ENCODE assay signal across 14 cellular contexts in the genomic region with DNA sequence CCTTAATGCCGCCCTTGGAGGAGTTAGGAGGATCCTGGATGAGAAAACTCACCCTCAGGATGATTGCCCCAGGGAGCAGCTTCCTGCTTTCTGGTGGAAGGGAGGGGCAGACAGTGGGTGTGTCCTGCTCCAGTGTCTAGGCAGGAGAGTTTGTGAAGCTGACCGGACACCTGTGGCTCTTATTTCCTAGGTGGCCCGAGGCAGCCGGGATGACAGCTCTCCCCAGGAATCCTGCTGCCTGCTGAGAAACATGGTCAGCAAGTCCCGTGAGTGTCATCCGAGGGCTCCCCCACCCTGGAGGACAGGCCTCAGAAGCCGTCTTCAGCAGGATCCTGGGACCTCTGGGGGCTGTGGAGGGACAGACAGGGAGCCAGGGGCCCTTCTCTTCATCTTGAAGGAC. TPM values are rescaled to one million over a fixed set of nuclear protein-coding genes. Genes with fewer than 3 reads are reported as not detected.
A peak's percentile ranks its signal among the peaks of the same experiment; 100 is the strongest.
DNase-seq lines count a peak whose midpoint lies in the region; ATAC-seq, FAIRE-seq and TF ChIP-seq lines count a peak whose summit lies in the region.
"Had no signal": no experiment of that assay in that cellular context is flagged by ENCODE, and none has a peak within 500 bp of the region (broad histone marks: within the 10 kb centered on the region; RNA-seq: fewer than 3 reads in every experiment).

No MANE protein-coding gene starts in this region.

- H3K27me3 ChIP-seq in bronchial epithelial cell (ENCODE audit: control insufficient read depth, insufficient read depth, low read length), result no peaks in the 10 kb centered on the region
- H3K27me3 ChIP-seq in left lung, result no peaks in the 10 kb centered on the region
- H3K27me3 ChIP-seq in upper lobe of right lung, result no peaks in the 10 kb centered on the region
- H3K27me3 ChIP-seq: ascending aorta had no signal

- H3K27ac ChIP-seq in left lung (peak overlapping the region in 1 of 2 donors; percentile 7), upper lobe of right lung (peak overlapping the region; percentile 36)
- H3K27ac ChIP-seq: KMS-11 had no signal

- ATAC-seq in left lung (peak; percentile 56), upper lobe of right lung (no peak), GM19035 (IDR thresholded peaks at IDR 0.05; ENCODE audit: unreplicated experiment) (no peak), GM19467 (IDR thresholded peaks at IDR 0.05; ENCODE audit: unreplicated experiment) (no peak)
- ATAC-seq: right cardiac atrium had no signal

- FAIRE-seq in bronchial epithelial cell (lab: Jason Lieb, UNC), result no peak

- H3K4me1 ChIP-seq in left lung (peaks cover 0 to under 1% of the 10 kb centered on the region in 2 donors), upper lobe of right lung (no peaks in the 10 kb centered on the region)
- H3K4me1 ChIP-seq: ascending aorta had no signal

- DNase-seq in NCI-H146 treated with DMSO at 0.1 percent for 48 hours (lab: John Stamatoyannopoulos, UW; ENCODE audit: unreplicated experiment) (peak; percentile 23), bronchial epithelial cell (ENCODE audit: low read depth) (peak; percentile 37), left lung (no peak), upper lobe of right lung (no peak), T-helper 1 cell (no peak)
- DNase-seq: activated CD4-positive, alpha-beta memory T cell treated with anti-CD3 and anti-CD28 coated beads, Interleukin-2, amount 10 ng/mL, durations not matched to agents 7 days and 5 days; CD4-positive, CD25-positive, alpha-beta regulatory T cell; NCI-H345; stimulated activated CD4-positive, alpha-beta T cell treated with anti-CD3 and anti-CD28 coated beads, Interleukin-2, amount 100 ng/mL, for 24 hours had no signal

- H3K36me3 ChIP-seq in bronchial epithelial cell (ENCODE audit: control insufficient read depth, insufficient read depth, low read length) (peaks cover 1% of the 10 kb centered on the region), left lung (peaks cover 0 to 30% of the 10 kb centered on the region in 2 donors), upper lobe of right lung (peaks cover 29% of the 10 kb centered on the region)

- no peak for TF ChIP-seq CTCF in bronchial epithelial cell (IDR thresholded peaks at IDR 0.05; ENCODE audit: insufficient read depth, low read length, severe bottlenecking)
- TF ChIP-seq CTCF in left lung (IDR thresholded peaks at IDR 0.05), result no peak
- no peak for TF ChIP-seq CTCF in upper lobe of right lung (IDR thresholded peaks at IDR 0.05)

- H3K4me3 ChIP-seq in bronchial epithelial cell (ENCODE audit: low read depth, low read length) (no peak overlapping the region), left lung (no peak overlapping the region), upper lobe of right lung (no peak overlapping the region)
- H3K4me3 ChIP-seq: ascending aorta had no signal

- intact Hi-C loops in left lung (cut with DNase I), result no loop called here
- intact Hi-C loops in upper lobe of right lung (cut with DNase I), result no loop called here

- H3K9me3 ChIP-seq in left lung (no peaks in the 10 kb centered on the region), upper lobe of right lung (no peaks in the 10 kb centered on the region)
- H3K9me3 ChIP-seq: ascending aorta had no signal

RNA-seq across cellular contexts. Expression of a gene that starts 50.4 kb away (rescaled TPM):
- total RNA-seq in bronchial epithelial cell (10.9 and 12.4 TPM in 2 replicates), left lung (10 to 100 TPM; 33.1 to 35.9 TPM), upper lobe of right lung (39.2 TPM)

Comparison
In these comparisons a context has a peak if more than half of its experiments do, and no peak if none do; other contexts are left out.
1. DNase-seq: peak in NCI-H146 treated with DMSO at 0.1 percent for 48 hours (single experiment) and bronchial epithelial cell (single experiment); none in left lung (0 of 2), upper lobe of right lung (single experiment) and T-helper 1 cell (0 of 5).